1 cellular context compared by ENCODE assay signal in genomic region chr22:24972369-24972768, GRCh38.
TF ChIP-seq lines count a peak whose summit lies in the region.

No MANE protein-coding gene starts in this region.

TF ChIP-seq in H1, 55 proteins besides CTCF, POLR2A, EP300 and RAD21:
- no peak for TF ChIP-seq BCL11A (IDR thresholded peaks at IDR 0.05; ENCODE audit: low read depth in 2 of 2, low read length in 2 of 2)
